ENCODE assay signal across 17 cellular contexts in the genomic region with DNA sequence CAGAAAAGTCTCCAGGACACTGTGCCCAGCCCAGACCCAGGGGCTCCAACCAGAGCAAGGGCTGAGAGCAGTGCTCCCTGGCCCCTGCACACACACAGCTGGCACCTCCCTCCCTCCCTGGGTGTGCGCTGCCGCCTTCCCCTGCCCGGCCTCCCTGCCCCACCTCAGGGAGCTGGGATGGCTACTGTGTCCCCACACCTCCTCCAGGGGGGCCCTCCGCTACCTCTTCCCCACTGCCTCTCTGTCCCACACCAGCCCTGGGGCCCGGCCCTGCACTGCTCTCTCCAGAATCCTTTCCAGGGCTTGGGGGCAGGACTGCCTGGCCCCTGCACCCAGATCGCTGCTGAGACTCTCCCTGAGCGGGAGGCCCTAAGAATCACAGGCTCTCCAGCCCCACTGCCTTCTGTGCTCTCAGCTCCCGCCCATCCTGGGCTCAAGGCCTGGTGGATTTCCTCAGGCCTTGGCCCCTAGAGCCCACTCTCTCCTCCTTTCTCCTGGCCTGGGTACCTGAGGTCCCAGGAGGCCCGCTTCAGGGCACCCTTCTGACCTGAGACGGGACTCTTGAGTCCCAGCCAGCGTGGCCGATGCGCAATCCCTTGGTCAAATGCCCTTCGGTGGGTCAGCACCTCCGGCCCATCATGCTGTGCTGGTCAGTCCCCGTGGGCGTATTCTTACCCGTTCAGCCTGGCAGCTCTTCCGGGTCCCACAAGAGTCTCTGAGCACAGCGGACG.
"Had no signal": no experiment of that assay in that cellular context is flagged by ENCODE, and none has a peak within 500 bp of the region (broad histone marks: within the 10 kb centered on the region; RNA-seq: fewer than 3 reads in every experiment).

No MANE protein-coding gene starts in this region.

- H3K4me1 ChIP-seq: adrenal gland, transverse colon had no signal

- DNase-seq: activated CD4-positive, alpha-beta T cell treated with anti-CD3 and anti-CD28 coated beads for 36 hours; activated naive CD4-positive, alpha-beta T cell treated with anti-CD3 and anti-CD28 coated beads, Interleukin-2, amount 50 U/mL, for 16 hours; activated T-cell treated with anti-CD3 and anti-CD28 coated beads, Interleukin-2, amount 50 U/mL, for 1 hour; dermis blood vessel endothelial cell; kidney glomerular epithelial cell; naive thymus-derived CD4-positive, alpha-beta T cell; ovary; stimulated activated CD4-positive, alpha-beta T cell treated with anti-CD3 and anti-CD28 coated beads, Interleukin-4, amount 100 ng/mL, for 4 hours; T1000; transverse colon; WERI-Rb-1 had no signal

- H3K4me3 ChIP-seq: adrenal gland, hepatocyte, lung, ovary, SK-N-MC, skin epidermis, transverse colon had no signal

- H3K4me1 Mint-ChIP-seq: activated CD4-positive, alpha-beta T cell treated with anti-CD3 and anti-CD28 coated beads for 36 hours; naive thymus-derived CD4-positive, alpha-beta T cell; T-cell had no signal

- ATAC-seq: activated CD4-positive, alpha-beta T cell treated with anti-CD3 and anti-CD28 coated beads for 36 hours; naive thymus-derived CD4-positive, alpha-beta T cell; T-cell had no signal

- H3K9me3 ChIP-seq: adrenal gland, ovary, transverse colon had no signal

- H3K36me3 ChIP-seq: adrenal gland, ovary, transverse colon, WERI-Rb-1 had no signal

- H3K36me3 Mint-ChIP-seq: T-cell had no signal

- H3K27ac Mint-ChIP-seq: activated CD4-positive, alpha-beta T cell treated with anti-CD3 and anti-CD28 coated beads for 36 hours; naive thymus-derived CD4-positive, alpha-beta T cell; T-cell had no signal

- H3K4me3 Mint-ChIP-seq: activated CD4-positive, alpha-beta T cell treated with anti-CD3 and anti-CD28 coated beads for 36 hours; naive thymus-derived CD4-positive, alpha-beta T cell; T-cell had no signal

- H3K27ac ChIP-seq: adrenal gland, hepatocyte, ovary, SK-N-MC, skin epidermis, transverse colon, WERI-Rb-1 had no signal

- H3K27me3 ChIP-seq: adrenal gland, hepatocyte, ovary, transverse colon had no signal
